ENCODE assay signal across 14 cellular contexts in genomic region chr2:105141099-105141614, GRCh38.
"Had no signal": no experiment of that assay in that cellular context is flagged by ENCODE, and none has a peak within 500 bp of the region (broad histone marks: within the 10 kb centered on the region; RNA-seq: fewer than 3 reads in every experiment).

No MANE protein-coding gene starts in this region.

- H3K9me3 Mint-ChIP-seq: activated CD4-positive, alpha-beta memory T cell treated with anti-CD3 and anti-CD28 coated beads for 36 hours; activated naive CD8-positive, alpha-beta T cell treated with anti-CD3 and anti-CD28 coated beads, Interleukin-2, amount 10 ng/mL, durations not matched to agents 7 days and 5 days; stimulated activated naive CD8-positive, alpha-beta T cell treated with anti-CD3 and anti-CD28 coated beads, Interleukin-15, amount 100 ng/mL, for 72 hours had no signal

- ATAC-seq: heart right ventricle; left lung; stimulated activated naive CD8-positive, alpha-beta T cell treated with anti-CD3 and anti-CD28 coated beads, Interleukin-15, amount 100 ng/mL, for 72 hours had no signal

- DNase-seq: activated CD4-positive, alpha-beta memory T cell treated with anti-CD3 and anti-CD28 coated beads for 36 hours; activated CD4-positive, alpha-beta T cell treated with anti-CD3 and anti-CD28 coated beads for 1 hour; activated gamma-delta T cell; activated naive CD8-positive, alpha-beta T cell treated with anti-CD3 and anti-CD28 coated beads, Interleukin-2, amount 10 ng/mL, durations not matched to agents 7 days and 5 days; activated T-cell treated with anti-CD3 and anti-CD28 coated beads, Interleukin-2, amount 50 U/mL, for 48 hours; aorta; heart right ventricle; islet precursor cell; left lung; retina; stimulated activated CD4-positive, alpha-beta T cell treated with anti-CD3 and anti-CD28 coated beads, Interleukin-15, amount 100 ng/mL, for 24 hours; stimulated activated CD4-positive, alpha-beta T cell treated with anti-CD3 and anti-CD28 coated beads, Interleukin-4, amount 100 ng/mL, for 24 hours; stimulated activated naive CD8-positive, alpha-beta T cell treated with anti-CD3 and anti-CD28 coated beads, Interleukin-15, amount 100 ng/mL, for 72 hours; T-helper 2 cell had no signal

- H3K4me3 Mint-ChIP-seq: activated CD4-positive, alpha-beta memory T cell treated with anti-CD3 and anti-CD28 coated beads for 36 hours; activated naive CD8-positive, alpha-beta T cell treated with anti-CD3 and anti-CD28 coated beads, Interleukin-2, amount 10 ng/mL, durations not matched to agents 7 days and 5 days; stimulated activated naive CD8-positive, alpha-beta T cell treated with anti-CD3 and anti-CD28 coated beads, Interleukin-15, amount 100 ng/mL, for 72 hours had no signal

- H3K27ac Mint-ChIP-seq: activated CD4-positive, alpha-beta memory T cell treated with anti-CD3 and anti-CD28 coated beads for 36 hours; activated naive CD8-positive, alpha-beta T cell treated with anti-CD3 and anti-CD28 coated beads, Interleukin-2, amount 10 ng/mL, durations not matched to agents 7 days and 5 days; stimulated activated naive CD8-positive, alpha-beta T cell treated with anti-CD3 and anti-CD28 coated beads, Interleukin-15, amount 100 ng/mL, for 72 hours had no signal

- H3K36me3 Mint-ChIP-seq: activated CD4-positive, alpha-beta memory T cell treated with anti-CD3 and anti-CD28 coated beads for 36 hours; activated naive CD8-positive, alpha-beta T cell treated with anti-CD3 and anti-CD28 coated beads, Interleukin-2, amount 10 ng/mL, durations not matched to agents 7 days and 5 days had no signal
